ENCODE assay signal across 14 cellular contexts in genomic region chr3:124829819-124830554, GRCh38. TPM values are rescaled to one million over a fixed set of nuclear protein-coding genes. Genes with fewer than 3 reads are reported as not detected.
DNase-seq lines count a peak whose midpoint lies in the region; ATAC-seq, FAIRE-seq and TF ChIP-seq lines count a peak whose summit lies in the region.
"Had no signal": no experiment of that assay in that cellular context is flagged by ENCODE, and none has a peak within 500 bp of the region (broad histone marks: within the 10 kb centered on the region; RNA-seq: fewer than 3 reads in every experiment).

No MANE protein-coding gene starts in this region.

- no peak for TF ChIP-seq EP300 in A549 (IDR thresholded peaks at IDR 0.05)

- TF ChIP-seq CTCF in A549 (IDR thresholded peaks at IDR 0.05) (no peak), fibroblast of the aortic adventitia (IDR thresholded peaks at IDR 0.05; ENCODE audit: insufficient read depth, low read length) (no peak), pancreas (IDR thresholded peaks at IDR 0.05) (no peak)

- H3K27me3 Mint-ChIP-seq in activated CD4-positive, alpha-beta T cell treated with anti-CD3 and anti-CD28 coated beads, Interleukin-2, amount 10 ng/mL, durations not matched to agents 7 days and 5 days: peaks cover 23% of the 10 kb centered on the region

- intact Hi-C loops in pancreas (cut with DNase I): no loop called here

- H3K4me1 ChIP-seq in A549 (peaks cover 77% of the 10 kb centered on the region), pancreas (peaks cover 4% of the 10 kb centered on the region in 3 donors)

- no peaks in the 10 kb centered on the region for H3K27me3 ChIP-seq in pancreas

- H3K9me3 ChIP-seq in A549 (peaks cover 6% of the 10 kb centered on the region; the same call in 1 of the 3 replicates), pancreas (no peaks in the 10 kb centered on the region)

- WGBS in A549 (ENCODE audit: missing lambda C conversion rate): 95% methylated on average over 6 of the region's 6 CpGs
- 68 to 75% methylated on average over 6 of the region's 6 CpGs for WGBS in pancreas, 2 donors

- ATAC-seq in A549 (no peak), pancreas (peak in 3 of 4 donors; percentile 29 to 52 (median 29)), HG02642 (IDR thresholded peaks at IDR 0.05; ENCODE audit: poor library complexity, unreplicated experiment) (no peak)
- ATAC-seq: left colon had no signal

- TF ChIP-seq POLR2A in A549 (IDR thresholded peaks at IDR 0.05; ENCODE audit: low read length): no peak

- no peak overlapping the region for H3K4me3 Mint-ChIP-seq in activated CD4-positive, alpha-beta T cell treated with anti-CD3 and anti-CD28 coated beads, Interleukin-2, amount 10 ng/mL, durations not matched to agents 7 days and 5 days
- H3K4me3 Mint-ChIP-seq: activated T-helper 1 cell treated with anti-CD3 and anti-CD28 coated beads, Interleukin-12 subunit alpha, Interleukin-12 subunit beta, Interleukin-2, Interleukin-4 antibody, amounts not matched to agents 30 ng/mL and 10 ng/mL and 1 ng/mL, durations not matched to agents 14 hours and 24 hours and 36 hours had no signal

- FAIRE-seq in A549 (lab: Jason Lieb, UNC) (no peak), pancreas (lab: Jason Lieb, UNC) (no peak)

- H3K27ac ChIP-seq in A549 (peak overlapping the region; percentile 38 to 93; a peak in 5 of 6 replicates), pancreas (no peak overlapping the region)

- no peak overlapping the region for H3K4me2 ChIP-seq in A549

- peaks cover 5% of the 10 kb centered on the region for H3K4me1 Mint-ChIP-seq in activated CD4-positive, alpha-beta T cell treated with anti-CD3 and anti-CD28 coated beads, Interleukin-2, amount 10 ng/mL, durations not matched to agents 7 days and 5 days

- H3K27ac Mint-ChIP-seq in activated CD4-positive, alpha-beta T cell treated with anti-CD3 and anti-CD28 coated beads, Interleukin-2, amount 10 ng/mL, durations not matched to agents 7 days and 5 days: no peak overlapping the region
- H3K27ac Mint-ChIP-seq: activated T-helper 1 cell treated with anti-CD3 and anti-CD28 coated beads, Interleukin-12 subunit alpha, Interleukin-12 subunit beta, Interleukin-2, Interleukin-4 antibody, amounts not matched to agents 30 ng/mL and 10 ng/mL and 1 ng/mL, durations not matched to agents 14 hours and 24 hours and 36 hours had no signal

- no peak for TF ChIP-seq RAD21 in A549 (conservative IDR thresholded peaks at IDR 0.05 in 1 of 2, IDR thresholded peaks at IDR 0.05 in 1 of 2)

- no peak overlapping the region for H3K4me3 ChIP-seq in A549
- H3K4me3 ChIP-seq in fibroblast of the aortic adventitia (ENCODE audit: low read depth, low read length): no peak overlapping the region
- no peak overlapping the region for H3K4me3 ChIP-seq in pancreas

- CTCF ChIA-PET in A549 (lab: Yijun Ruan, JAX): interaction anchor here (1.1 to 3.6 kb wide), 4 partner anchors 12 to 68 kb away, joined by 3 to 13 read pairs (median 4); no protein-coding TSS in a partner anchor
- CTCF ChIA-PET in activated CD4-positive, alpha-beta T cell treated with anti-CD3 and anti-CD28 coated beads, Interleukin-2, amount 10 ng/mL, durations not matched to agents 7 days and 5 days (lab: Charles Lee): interaction anchor here (0.7 kb wide), 1 partner anchor 13 kb away, joined by 3 read pairs; no protein-coding TSS in a partner anchor

- DNase-seq in A549 (ENCODE audit: low read depth in 1 of 2, low spot score in 1 of 2) (no peak), NOMO-1 treated with dmso at 0.1 percent for 144 hours (lab: John Stamatoyannopoulos, UW; ENCODE audit: unreplicated experiment) (peak; percentile 47), fibroblast of the aortic adventitia (ENCODE audit: low read depth) (peak; percentile 52), pancreas (no peak), foreskin melanocyte (no peak), NCI-H1092 treated with DMSO at 0.1 percent for 48 hours (lab: John Stamatoyannopoulos, UW) (no peak)
- no peak for DNase-seq in activated CD4-positive, alpha-beta T cell treated with anti-CD3 and anti-CD28 coated beads, Interleukin-2, amount 10 ng/mL, durations not matched to agents 7 days and 5 days
- DNase-seq: activated CD4-positive, CD25-positive, alpha-beta regulatory T cell treated with anti-CD3 and anti-CD28 coated beads, Interleukin-2, amount 50 U/mL, for 72 hours; Kasumi-1; left colon; NCI-H2227 treated with DMSO at 0.1 percent for 48 hours; SHP77 treated with DMSO at 0.1 percent for 48 hours had no signal

- no peaks in the 10 kb centered on the region for H3K36me3 Mint-ChIP-seq in activated CD4-positive, alpha-beta T cell treated with anti-CD3 and anti-CD28 coated beads, Interleukin-2, amount 10 ng/mL, durations not matched to agents 7 days and 5 days (ENCODE audit: low read depth)

- no peaks in the 10 kb centered on the region for H3K36me3 ChIP-seq in pancreas

- H3K9me3 Mint-ChIP-seq in activated CD4-positive, alpha-beta T cell treated with anti-CD3 and anti-CD28 coated beads, Interleukin-2, amount 10 ng/mL, durations not matched to agents 7 days and 5 days: no peaks in the 10 kb centered on the region
- H3K9me3 Mint-ChIP-seq: activated T-helper 1 cell treated with anti-CD3 and anti-CD28 coated beads, Interleukin-12 subunit alpha, Interleukin-12 subunit beta, Interleukin-2, Interleukin-4 antibody, amounts not matched to agents 30 ng/mL and 10 ng/mL and 1 ng/mL, durations not matched to agents 14 hours and 24 hours and 36 hours had no signal

- POLR2A ChIA-PET in A549 (lab: Yijun Ruan, JAX): interaction anchor here (0.5 kb wide), 1 partner anchor 54 kb away, joined by 6 read pairs; no protein-coding TSS in a partner anchor
- POLR2A ChIA-PET in activated CD4-positive, alpha-beta T cell treated with anti-CD3 and anti-CD28 coated beads, Interleukin-2, amount 10 ng/mL, durations not matched to agents 7 days and 5 days (lab: Charles Lee): no interaction called here

TF ChIP-seq in A549, 52 proteins besides CTCF, POLR2A, EP300 and RAD21:
- TF ChIP-seq EHMT2 (IDR thresholded peaks at IDR 0.05; ENCODE audit: low read depth) (no peak), HOXB13 (CRISPR knock-in tag; IDR thresholded peaks at IDR 0.05; ENCODE audit: low read depth) (no peak), SREBF2 (IDR thresholded peaks at IDR 0.05) (no peak), MAZ (IDR thresholded peaks at IDR 0.05; ENCODE audit: borderline replicate concordance, low read depth, low read length) (no peak), PBX3 (IDR thresholded peaks at IDR 0.05) (no peak), HDAC2 (IDR thresholded peaks at IDR 0.05) (no peak), HMGXB4 (CRISPR knock-in tag; IDR thresholded peaks at IDR 0.05; ENCODE audit: borderline replicate concordance) (no peak)

RNA-seq across cellular contexts. Expression of gene ITGB5, which starts 57.2 kb away (rescaled TPM):
- polyA plus RNA-seq in A549 (2011; rRNA removed) (260 and 476 TPM in 2 replicates), A549 (2017; fragmentation: RNase III; extraction: RNeasy Plus Mini Kit Qiagen cat#74134 plus additional on column Dnase treatment) (174 to 209 TPM (median 201 TPM) in 3 replicates), pancreas (10 to 100 TPM in 1 of 2 donors, 1 to 10 TPM in 1; 9.5 to 15.1 TPM)
- polyA plus RNA-seq in A549 (2012; cell fraction: cytosol; rRNA removed): 393 and 412 TPM in 2 replicates
- polyA plus RNA-seq in A549 (2012; cell fraction: nucleus; rRNA removed): 508 and 526 TPM in 2 replicates
- polyA minus RNA-seq in A549 (2011; rRNA and poly(A)+ RNA removed): 629 and 645 TPM in 2 replicates
- total RNA-seq in fibroblast of the aortic adventitia (ENCODE audit: low replicate concordance) (308 and 429 TPM in 2 replicates), pancreas (10 to 100 TPM; 18.9 to 69.9 (median 27.2) TPM)
- under 1 TPM; 0.15 to 0.37 TPM for total RNA-seq in activated CD4-positive, alpha-beta T cell treated with anti-CD3 and anti-CD28 coated beads, Interleukin-2, amount 10 ng/mL, durations not matched to agents 7 days and 5 days

Comparison
In these comparisons a context has a peak if more than half of its experiments do, and no peak if none do; other contexts are left out.
1. ATAC-seq: peak in pancreas (3 of 4); none in A549 (0 of 2) and HG02642 (single experiment).
2. DNase-seq: peak in NOMO-1 treated with dmso at 0.1 percent for 144 hours (single experiment) and fibroblast of the aortic adventitia (single experiment); none in A549 (0 of 2), pancreas (0 of 6), foreskin melanocyte (single experiment), NCI-H1092 treated with DMSO at 0.1 percent for 48 hours (single experiment) and activated CD4-positive, alpha-beta T cell treated with anti-CD3 and anti-CD28 coated beads, Interleukin-2, amount 10 ng/mL, durations not matched to agents 7 days and 5 days (single experiment).
3. H3K27ac ChIP-seq: peak in A549 (2 of 2); none in pancreas (0 of 4).
4. RNA of gene ITGB5, which starts 57.2 kb away (total RNA-seq): 308 to 429 TPM in fibroblast of the aortic adventitia and 18.9 to 69.9 TPM in pancreas; 0.15 to 0.37 TPM in activated CD4-positive, alpha-beta T cell treated with anti-CD3 and anti-CD28 coated beads, Interleukin-2, amount 10 ng/mL, durations not matched to agents 7 days and 5 days; every median in the first group is over 10 times any median in the second.